ENCODE assay signal across 20 cellular contexts in genomic region chr16:74731853-74732477, GRCh38. TPM values are rescaled to one million over a fixed set of nuclear protein-coding genes. Genes with fewer than 3 reads are reported as not detected.
DNase-seq lines count a peak whose midpoint lies in the region; ATAC-seq, FAIRE-seq and TF ChIP-seq lines count a peak whose summit lies in the region.
"Had no signal": no experiment of that assay in that cellular context is flagged by ENCODE, and none has a peak within 500 bp of the region (broad histone marks: within the 10 kb centered on the region; RNA-seq: fewer than 3 reads in every experiment).

No MANE protein-coding gene starts in this region.

- H3K27me3 Mint-ChIP-seq in Calu3 (ENCODE audit: unreplicated experiment) (no peaks in the 10 kb centered on the region), WTC11 (ENCODE audit: low read depth) (no peaks in the 10 kb centered on the region)
- H3K27me3 Mint-ChIP-seq: IgD-negative memory B cell had no signal

- no peaks in the 10 kb centered on the region for H3K79me2 ChIP-seq in H1 (ENCODE audit: control insufficient read depth in 1 of 2, insufficient read depth in 2 of 2, low read length in 2 of 2)

- DNase-seq in Calu3 (no peak), WTC11 (ENCODE audit: low spot score) (no peak), H1 (ENCODE audit: low read depth in 1 of 2, low spot score in 2 of 2) (no peak), small intestine (peak; percentile 31), NCI-H1417 treated with DMSO at 0.1 percent for 48 hours (lab: John Stamatoyannopoulos, UW) (no peak), BE2C (no peak), putamen (ENCODE audit: low spot score) (no peak)
- DNase-seq: ACHN; C1 segment of cervical spinal cord; CD4-positive, alpha-beta memory T cell; DMS153; DND-41; GDM1; HCEC 1CT; HFFc6 had no signal

- no peak for TF ChIP-seq RAD21 in H1 (IDR thresholded peaks at IDR 0.05 in 1 of 2, conservative IDR thresholded peaks at IDR 0.05 in 1 of 2; ENCODE audit: low read depth in 2 of 2, low read length in 2 of 2)

- H4K20me1 ChIP-seq in H1 (replicated peaks in 1 of 2; ENCODE audit: control insufficient read depth in 1 of 2, insufficient read depth in 2 of 2, low read length in 2 of 2), result no peaks in the 10 kb centered on the region

- no peak overlapping the region for H3K14ac ChIP-seq in H1 (ENCODE audit: insufficient read length)

- H2AK5ac ChIP-seq in H1 (ENCODE audit: low read depth, low read length), result no peak overlapping the region

- no peak overlapping the region for H2BK120ac ChIP-seq in H1 (replicated peaks; ENCODE audit: low read depth, low read length)

- FAIRE-seq in H1 (lab: Jason Lieb, UNC) (no peak), small intestine (lab: Jason Lieb, UNC) (no peak)
- FAIRE-seq: D721Med, GM12892 had no signal

- no peak overlapping the region for H3K4me3 Mint-ChIP-seq in Calu3 (ENCODE audit: low read depth, unreplicated experiment)
- no peak overlapping the region for H3K4me3 Mint-ChIP-seq in WTC11
- H3K4me3 Mint-ChIP-seq: CD4-positive, alpha-beta memory T cell; HFFc6; IgD-negative memory B cell had no signal

- ATAC-seq in WTC11 (no peak), GM19351 (IDR thresholded peaks at IDR 0.05; ENCODE audit: unreplicated experiment) (no peak)

- WGBS in H1 (ENCODE audit: extremely low coverage in 1 of 2, insufficient coverage in 1 of 2, insufficient read length in 1 of 2, insufficient replicate concordance in 2 of 2, low coverage in 1 of 2, low lambda C conversion rate in 2 of 2, missing lambda C conversion rate in 1 of 2), 2 experiments, result 81% methylated on average over 8 of the region's 8 CpGs; no CpG with 5 or more reads in 1 of the 2 experiments
- WGBS in small intestine, 3 donors, result 80 to 83% (median 83%) methylated on average over 8 of the region's 8 CpGs

- H2BK12ac ChIP-seq in H1 (ENCODE audit: low read depth, low read length), result 0 out of 2 replicates have a peak overlapping the region, but pooled peaks have one; percentile 54

- H3K4me1 ChIP-seq in H1 (replicated peaks in 1 of 4; ENCODE audit: control insufficient read depth in 3 of 4, insufficient read depth in 4 of 4, low read length in 3 of 4) (peaks cover 2 to 32% (median 24%) of the 10 kb centered on the region in 4 experiments), small intestine (ENCODE audit: control insufficient read depth in 2 of 2, insufficient read depth in 1 of 2, low read depth in 1 of 2, low read length in 1 of 2) (peaks cover 0 to 3% of the 10 kb centered on the region in 2 donors), BE2C (no peaks in the 10 kb centered on the region)

- BruUV-seq in Calu3 (replicated peaks; lab: Mats Ljungman, UMichigan), result no TSS peak

- H3K4me1 Mint-ChIP-seq in Calu3 (ENCODE audit: low read depth, unreplicated experiment) (peaks cover 28% of the 10 kb centered on the region), WTC11 (peaks cover 43% of the 10 kb centered on the region)

- H3K23ac ChIP-seq in H1 (ENCODE audit: insufficient read length), result no peak overlapping the region

- H3K9me3 Mint-ChIP-seq in Calu3 (ENCODE audit: low read depth, unreplicated experiment), result no peaks in the 10 kb centered on the region
- peaks cover 6% of the 10 kb centered on the region for H3K9me3 Mint-ChIP-seq in WTC11

- H2AFZ ChIP-seq in H1 (ENCODE audit: low read length), result no peak overlapping the region

- no peak overlapping the region for H3K56ac ChIP-seq in H1 (replicated peaks; ENCODE audit: insufficient read length, low read depth, low read length)

- no peak overlapping the region for H3K27ac ChIP-seq in H1 (ENCODE audit: low read depth, low read length)
- no peak overlapping the region for H3K27ac ChIP-seq in small intestine (ENCODE audit: low read depth in 1 of 2, low read length in 1 of 2)

- no peak overlapping the region for H3K18ac ChIP-seq in H1 (ENCODE audit: extremely low read depth, low read length)

- 0 out of 7 replicates have a peak, but pooled peaks cover 0 to 2% (median 0%) of the 10 kb centered on the region in 4 experiments for H3K27me3 ChIP-seq in H1 (replicated peaks in 1 of 4; ENCODE audit: control insufficient read depth in 3 of 4, extremely low read depth in 1 of 4, insufficient read depth in 3 of 4, low read length in 3 of 4)
- H3K27me3 ChIP-seq in small intestine (ENCODE audit: control insufficient read depth in 2 of 2, insufficient read depth in 2 of 2, low read length in 2 of 2), result no peaks in the 10 kb centered on the region
- H3K27me3 ChIP-seq in BE2C, result no peaks in the 10 kb centered on the region

- no peak overlapping the region for H3K4ac ChIP-seq in H1 (replicated peaks; ENCODE audit: insufficient read length, low read depth, low read length)

- TF ChIP-seq CTCF in Calu3 (IDR thresholded peaks at IDR 0.05; ENCODE audit: unreplicated experiment), result no peak
- TF ChIP-seq CTCF in WTC11 (IDR thresholded peaks at IDR 0.05), result no peak
- no peak for TF ChIP-seq CTCF in H1 (IDR thresholded peaks at IDR 0.05; ENCODE audit: control extremely low read depth in 1 of 3, insufficient read depth in 1 of 3, low read depth in 1 of 3, low read length in 3 of 3)
- TF ChIP-seq CTCF in BE2C (IDR thresholded peaks at IDR 0.05; ENCODE audit: low read depth, low read length), result no peak

- H3K27ac Mint-ChIP-seq in Calu3 (ENCODE audit: unreplicated experiment), result peak overlapping the region; percentile 18
- peak overlapping the region; percentile 10; the same call in 1 of the 2 replicates for H3K27ac Mint-ChIP-seq in WTC11
- H3K27ac Mint-ChIP-seq: HFFc6, IgD-negative memory B cell had no signal

- H4K91ac ChIP-seq in H1 (replicated peaks; ENCODE audit: insufficient read length, low read length), result no peak overlapping the region

- TF ChIP-seq POLR2A in H1 (IDR thresholded peaks at IDR 0.05; ENCODE audit: control extremely low read depth in 1 of 2, low read depth in 2 of 2, low read length in 2 of 2), result no peak

- POLR2A ChIA-PET in WTC11 (lab: Charles Lee) (interaction anchor here (0.6 kb wide), 1 partner anchor 452 kb away, joined by 3 read pairs; no protein-coding TSS in a partner anchor), H1 (lab: Charles Lee; ENCODE audit: partially characterized antibody) (no interaction called here)

- H3K9me3 ChIP-seq in H1 (ENCODE audit: insufficient read depth in 2 of 2, low read depth in 1 of 2, low read length in 1 of 2) (peaks cover 4 to 7% of the 10 kb centered on the region in 2 experiments), small intestine (ENCODE audit: control insufficient read depth, low read depth) (no peaks in the 10 kb centered on the region), BE2C (no peaks in the 10 kb centered on the region; the same call in 1 of the 2 replicates)

- no peak overlapping the region for H3K4me2 ChIP-seq in H1 (ENCODE audit: insufficient read depth in 1 of 2, low read depth in 2 of 2, low read length in 2 of 2)

- no peak overlapping the region for H2BK15ac ChIP-seq in H1 (ENCODE audit: low read length)

- intact Hi-C loops in Calu3 (cut with micrococcal nuclease; ENCODE audit: unreplicated experiment), result no loop called here

- no peak overlapping the region for H4K5ac ChIP-seq in H1 (ENCODE audit: insufficient read length, low read depth, low read length)

- no peak overlapping the region for H2BK5ac ChIP-seq in H1 (ENCODE audit: low read depth, low read length)

- TF ChIP-seq EP300 in H1 (IDR thresholded peaks at IDR 0.05; ENCODE audit: borderline replicate concordance in 1 of 2, low read depth in 2 of 2, low read length in 2 of 2), result no peak

- no peaks in the 10 kb centered on the region for H3K79me1 ChIP-seq in H1 (ENCODE audit: low read depth, low read length)

- CTCF ChIA-PET in Calu3 (lab: Charles Lee), result interaction anchor here (1.0 to 1.1 kb wide), 2 partner anchors 9 to 28 kb away, joined by 3 read pairs; no protein-coding TSS in a partner anchor
- CTCF ChIA-PET in WTC11 (lab: Charles Lee), result interaction anchor here (0.8 to 1.5 kb wide), 4 partner anchors 32 to 131 kb away, joined by 3 to 7 read pairs (median 5); partner anchors contain the start of gene FA2H
- CTCF ChIA-PET in H1 (lab: Charles Lee; ENCODE audit: partially characterized antibody), result interaction anchor here (0.7 to 32.9 kb wide), 5 partner anchors 12 to 131 kb away, joined by 3 to 576 read pairs (median 12); partner anchors contain the start of gene FA2H

- H2BK20ac ChIP-seq in H1 (ENCODE audit: low read length), result no peak overlapping the region

- no peak overlapping the region for H4K8ac ChIP-seq in H1 (ENCODE audit: extremely low read depth, insufficient read depth, low read length)

- peaks cover 41% of the 10 kb centered on the region for H3K36me3 Mint-ChIP-seq in Calu3 (ENCODE audit: insufficient read depth, unreplicated experiment)
- peaks cover 4% of the 10 kb centered on the region for H3K36me3 Mint-ChIP-seq in WTC11

- H3K9ac ChIP-seq in H1 (replicated peaks in 1 of 4; ENCODE audit: extremely low read depth in 1 of 4, low read depth in 3 of 4, low read length in 3 of 4), result no peak overlapping the region

- no peak overlapping the region for H3K4me3 ChIP-seq in H1 (ENCODE audit: extremely low read depth in 1 of 4, insufficient read depth in 2 of 4, low read depth in 3 of 4, low read length in 4 of 4)
- H3K4me3 ChIP-seq in small intestine (ENCODE audit: low read depth in 1 of 2, low read length in 2 of 2), result no peak overlapping the region
- no peak overlapping the region for H3K4me3 ChIP-seq in BE2C (ENCODE audit: low read depth, low read length)

- no peaks in the 10 kb centered on the region for H3K23me2 ChIP-seq in H1 (ENCODE audit: low read depth, low read length)

- H3K36me3 ChIP-seq in H1 (ENCODE audit: control insufficient read depth in 2 of 4, insufficient read depth in 4 of 4, low read length in 3 of 4) (no peaks in the 10 kb centered on the region), small intestine (ENCODE audit: control insufficient read depth in 2 of 2, insufficient read depth in 2 of 2, low read length in 2 of 2) (no peaks in the 10 kb centered on the region), BE2C (no peaks in the 10 kb centered on the region)

RNA-seq across cellular contexts. Expression of gene MLKL, which starts 31.3 kb away (rescaled TPM):
- total RNA-seq in Calu3 (2022) (38.8 and 46.1 TPM in 2 replicates), WTC11 (2021) (4.3 to 5.0 TPM (median 4.4 TPM) in 3 replicates)
- 1.6 and 2.3 TPM in 2 replicates for total RNA-seq in H1 (2021; fragmentation: NEBNext Ultra II Directional; extraction: Animal tissue kit (Norgen Biotek cat#: 25700))
- polyA plus RNA-seq in H1 (2011; rRNA removed) (1.5 and 2.1 TPM in 2 replicates), small intestine (10 to 100 TPM in 2 of 3 donors, 1 to 10 TPM in 1; 6.5 to 18.9 (median 12.3) TPM)
- polyA plus RNA-seq in H1 (2011; cell fraction: cytosol; rRNA removed), result 2.5 TPM
- 2.5 TPM for polyA plus RNA-seq in H1 (2011; cell fraction: nucleus; rRNA removed)
- 3.8 to 4.3 TPM (median 4.0 TPM) in 4 replicates for polyA plus RNA-seq in H1 (2012, experiment 1 of 2)
- polyA plus RNA-seq in H1 (2012, experiment 2 of 2), result 0.72 TPM
- 1.6 TPM for polyA plus RNA-seq in H1 (2013, experiment 1 of 2)
- polyA plus RNA-seq in H1 (2013, experiment 2 of 2), result 1.2 TPM
- polyA minus RNA-seq in H1 (2011; rRNA and poly(A)+ RNA removed), result 2.0 and 3.0 TPM in 2 replicates
- 1.8 TPM for polyA minus RNA-seq in H1 (2011; cell fraction: cytosol; rRNA and poly(A)+ RNA removed)
- polyA minus RNA-seq in H1 (2011; cell fraction: nucleus; rRNA and poly(A)+ RNA removed), result 3.1 TPM
- polyA plus RNA-seq in BE2C (2012; ENCODE audit: insufficient read depth, insufficient read length, low read depth), result not detected

RNA-seq across cellular contexts. Expression of gene FA2H, which starts 42.7 kb away (rescaled TPM):
- total RNA-seq in Calu3 (2022), result 74.2 and 122 TPM in 2 replicates
- total RNA-seq in WTC11 (2021), result 6.0 to 10.9 TPM (median 6.6 TPM) in 3 replicates
- total RNA-seq in H1 (2021; fragmentation: NEBNext Ultra II Directional; extraction: Animal tissue kit (Norgen Biotek cat#: 25700)), result 1.6 and 2.1 TPM in 2 replicates
- 2.5 and 3.0 TPM in 2 replicates for polyA plus RNA-seq in H1 (2011; rRNA removed)
- polyA plus RNA-seq in H1 (2011; cell fraction: cytosol; rRNA removed), result 0.93 TPM
- polyA plus RNA-seq in H1 (2011; cell fraction: nucleus; rRNA removed), result 3.6 TPM
- polyA plus RNA-seq in H1 (2012, experiment 1 of 2), result 1.4 to 3.3 TPM (median 2.5 TPM) in 4 replicates
- 2.0 TPM for polyA plus RNA-seq in H1 (2012, experiment 2 of 2)
- polyA plus RNA-seq in H1 (2013, experiment 1 of 2), result 2.5 TPM
- polyA plus RNA-seq in H1 (2013, experiment 2 of 2), result 3.8 TPM
- 2.4 and 4.4 TPM in 2 replicates for polyA minus RNA-seq in H1 (2011; rRNA and poly(A)+ RNA removed)
- 1.4 TPM for polyA minus RNA-seq in H1 (2011; cell fraction: cytosol; rRNA and poly(A)+ RNA removed)
- 0.90 TPM for polyA minus RNA-seq in H1 (2011; cell fraction: nucleus; rRNA and poly(A)+ RNA removed)
- 10 to 100 TPM in 1 of 3 donors, 1 to 10 TPM in 2; 6.7 to 17.8 (median 8.4) TPM for polyA plus RNA-seq in small intestine
- not detected for polyA plus RNA-seq in BE2C (2012; ENCODE audit: insufficient read depth, insufficient read length, low read depth)
- total RNA-seq: H4, HFFc6 had no signal
